ENCODE assay signal across 1 cellular context in genomic region chr20:64078934-64079272, GRCh38.
TF ChIP-seq lines count a peak whose summit lies in the region.

No MANE protein-coding gene starts in this region.

TF ChIP-seq in A549, 52 proteins besides CTCF, POLR2A, EP300 and RAD21 (continued from another document):
- TF ChIP-seq REST (IDR thresholded peaks at IDR 0.05): no peak
